In the genomic region with DNA sequence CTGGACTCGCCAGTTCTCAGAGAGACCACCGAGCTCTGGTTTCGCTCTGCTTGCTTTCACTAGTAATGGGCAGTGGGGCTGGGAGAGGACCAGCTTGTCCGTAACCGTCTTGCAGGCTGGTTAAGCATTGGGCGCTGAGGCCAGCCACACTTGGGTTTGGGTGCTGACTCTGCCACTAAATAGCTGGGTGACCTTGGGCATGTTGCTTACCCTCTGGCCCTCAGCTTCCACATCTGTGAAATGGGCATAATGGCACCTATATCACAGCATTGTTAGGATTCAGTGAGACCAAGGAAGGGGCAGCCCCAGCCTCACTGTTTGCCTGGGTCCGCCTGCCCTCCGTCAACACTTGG, we compare ENCODE assay signal across 22 cellular contexts. TPM values are rescaled to one million over a fixed set of nuclear protein-coding genes. Genes with fewer than 3 reads are reported as not detected.
DNase-seq lines count a peak whose midpoint lies in the region; ATAC-seq, FAIRE-seq and TF ChIP-seq lines count a peak whose summit lies in the region.
"Had no signal": no experiment of that assay in that cellular context is flagged by ENCODE, and none has a peak within 500 bp of the region (broad histone marks: within the 10 kb centered on the region; RNA-seq: fewer than 3 reads in every experiment).

No MANE protein-coding gene starts in this region.

- no peak for ATAC-seq in HepG2
- no peak for ATAC-seq in right lobe of liver
- ATAC-seq in HG03439 (IDR thresholded peaks at IDR 0.05; ENCODE audit: unreplicated experiment) = no peak
- no peak for ATAC-seq in GM21423 (IDR thresholded peaks at IDR 0.05; ENCODE audit: unreplicated experiment)
- ATAC-seq: GM12878 had no signal

- no TSS peak for BruUV-seq in HepG2 (replicated peaks; lab: Mats Ljungman, UMichigan)

- TF ChIP-seq RAD21 in HepG2 (CRISPR knock-in tag; IDR thresholded peaks at IDR 0.05) = no peak

- H3K79me1 ChIP-seq in mesenchymal stem cell (replicated peaks; ENCODE audit: low read length, poor library complexity, severe bottlenecking) = peaks cover 20% of the 10 kb centered on the region

- peak overlapping the region; percentile 89 for H4K91ac ChIP-seq in mesenchymal stem cell (ENCODE audit: low read length)

- peak overlapping the region; percentile 81 for H2AK5ac ChIP-seq in mesenchymal stem cell (ENCODE audit: low read length, severe bottlenecking)

- intact Hi-C loops in HepG2 (cut with micrococcal nuclease; ENCODE audit: unreplicated experiment) = no loop called here
- intact Hi-C loops in right lobe of liver (cut with DNase I) = no loop called here

- no peak overlapping the region for H3K9ac ChIP-seq in HepG2 (ENCODE audit: insufficient read depth, low read depth, low read length)
- peak overlapping the region; percentile 71 for H3K9ac ChIP-seq in mesenchymal stem cell (ENCODE audit: low read length)

- no peak overlapping the region for H2BK5ac ChIP-seq in mesenchymal stem cell (ENCODE audit: low read depth, low read length, poor library complexity, severe bottlenecking)

- CTCF ChIA-PET in HepG2 (lab: Yijun Ruan, JAX; ENCODE audit: low intra/inter-chr PET ratio, low total read pairs) = no interaction called here

- no peak overlapping the region for H3K4ac ChIP-seq in mesenchymal stem cell (ENCODE audit: low read depth in 1 of 2, low read length in 2 of 2)

- H3K27ac ChIP-seq in HepG2 (ENCODE audit: extremely low read length, insufficient read depth, low read length) = no peak overlapping the region
- H3K27ac ChIP-seq in right lobe of liver = no peak overlapping the region
- no peak overlapping the region for H3K27ac ChIP-seq in mesenchymal stem cell (ENCODE audit: low read length, poor library complexity, severe bottlenecking)

- H3K9me3 ChIP-seq in HepG2 (ENCODE audit: low read length) (no peaks in the 10 kb centered on the region), right lobe of liver (no peaks in the 10 kb centered on the region), mesenchymal stem cell (ENCODE audit: control insufficient read depth, low read length) (peaks cover 6% of the 10 kb centered on the region)
- H3K9me3 ChIP-seq: MG63 had no signal

- H2BK12ac ChIP-seq in mesenchymal stem cell (ENCODE audit: low read length in 2 of 2) = peak overlapping the region; percentile 0 to 2

- H4K20me1 ChIP-seq in HepG2 (ENCODE audit: insufficient read depth, low read length) = no peaks in the 10 kb centered on the region

- WGBS in HepG2 (ENCODE audit: low lambda C conversion rate) = 90% methylated on average over 5 of the region's 8 CpGs
- no CpG with 5 or more reads among the region's 8 CpGs for WGBS in right lobe of liver (ENCODE audit: insufficient coverage, low coverage, low lambda C conversion rate, missing lambda C conversion rate)
- 92% methylated on average over 8 of the region's 8 CpGs for WGBS in mesenchymal stem cell

- no peak for TF ChIP-seq EP300 in HepG2 (IDR thresholded peaks at IDR 0.05; ENCODE audit: low read depth in 2 of 2, low read length in 2 of 2)
- no peak for TF ChIP-seq EP300 in HepG2 (CRISPR knock-in tag; IDR thresholded peaks at IDR 0.05; ENCODE audit: borderline replicate concordance)

- no peak overlapping the region for H3K23ac ChIP-seq in mesenchymal stem cell (ENCODE audit: low read length in 2 of 2)

- no peak overlapping the region for H2BK15ac ChIP-seq in mesenchymal stem cell (ENCODE audit: low read depth, poor library complexity, severe bottlenecking)

- TF ChIP-seq CTCF in HepG2 (CRISPR knock-in tag; IDR thresholded peaks at IDR 0.05) = no peak
- no peak for TF ChIP-seq CTCF in right lobe of liver (IDR thresholded peaks at IDR 0.05)
- TF ChIP-seq CTCF in bronchial epithelial cell (IDR thresholded peaks at IDR 0.05; ENCODE audit: insufficient read depth, low read length, severe bottlenecking) = no peak

- peak overlapping the region in 1 of 2 experiments; percentile 58 for H3K18ac ChIP-seq in mesenchymal stem cell (ENCODE audit: low read depth in 1 of 2, low read length in 2 of 2)

- H2AFZ ChIP-seq in HepG2 (ENCODE audit: low read length) = no peak overlapping the region
- H2AFZ ChIP-seq in mesenchymal stem cell (ENCODE audit: low read depth, low read length) = no peak overlapping the region
- H2AFZ ChIP-seq: PC-9 had no signal

- H3K27me3 ChIP-seq in HepG2 (ENCODE audit: control insufficient read depth in 1 of 2, insufficient read depth in 2 of 2, low read length in 2 of 2) = no peaks in the 10 kb centered on the region
- no peaks in the 10 kb centered on the region for H3K27me3 ChIP-seq in right lobe of liver
- no peaks in the 10 kb centered on the region for H3K27me3 ChIP-seq in bronchial epithelial cell (ENCODE audit: control insufficient read depth, insufficient read depth, low read length)
- no peaks in the 10 kb centered on the region for H3K27me3 ChIP-seq in mesenchymal stem cell (ENCODE audit: control insufficient read depth in 1 of 2, insufficient read depth in 1 of 2, low read length in 2 of 2)
- H3K27me3 ChIP-seq: MG63 had no signal

- H4K8ac ChIP-seq in mesenchymal stem cell (ENCODE audit: low read length) = peak overlapping the region; percentile 86

- no peak for FAIRE-seq in HepG2 (lab: Jason Lieb, UNC)
- FAIRE-seq in bronchial epithelial cell (lab: Jason Lieb, UNC) = peak; percentile 62
- FAIRE-seq: GM12878 had no signal

- POLR2A ChIA-PET in HepG2 (lab: Yijun Ruan, JAX) = no interaction called here

- peak overlapping the region; percentile 4 for H2BK120ac ChIP-seq in mesenchymal stem cell (ENCODE audit: low read depth, low read length)

- no peak for DNase-seq in HepG2 (ENCODE audit: low spot score)
- no peak for DNase-seq in right lobe of liver
- no peak for DNase-seq in bronchial epithelial cell (ENCODE audit: low read depth)
- no peak for DNase-seq in mesenchymal stem cell
- DNase-seq in NCI-H2171 (lab: John Stamatoyannopoulos, UW) = no peak
- no peak for DNase-seq in COLO668 (lab: John Stamatoyannopoulos, UW; ENCODE audit: unreplicated experiment)
- DNase-seq: CD4-positive, alpha-beta T cell; GF-D8; GOT3; Karpas-422; NCI-H1048; NCI-H1436; NCI-H1930; NCI-H345; NCI-H526 had no signal

- no peaks in the 10 kb centered on the region for H3K79me2 ChIP-seq in HepG2 (ENCODE audit: insufficient read depth, low read length)

- in situ Hi-C loops in HepG2 (cut with HindIII; ENCODE audit: extremely low pct_ligation_motif_present, low pct_unique_long_range_greater_than_20kb) = no loop called here

- no peaks in the 10 kb centered on the region for H3K4me1 ChIP-seq in HepG2 (ENCODE audit: insufficient read depth, low read length)
- no peaks in the 10 kb centered on the region for H3K4me1 ChIP-seq in right lobe of liver
- peaks cover 57% of the 10 kb centered on the region for H3K4me1 ChIP-seq in mesenchymal stem cell (ENCODE audit: control insufficient read depth, insufficient read depth, low read depth, low read length)

- H3K14ac ChIP-seq in mesenchymal stem cell (ENCODE audit: low read length in 2 of 2) = no peak overlapping the region

- peaks cover 13 to 21% of the 10 kb centered on the region in 2 experiments; a peak in 3 of 5 replicates for H3K36me3 ChIP-seq in HepG2 (replicated peaks in 1 of 2; ENCODE audit: control insufficient read depth in 1 of 2, insufficient read depth in 2 of 2, low read length in 2 of 2)
- H3K36me3 ChIP-seq in right lobe of liver = no peaks in the 10 kb centered on the region
- peaks cover 25% of the 10 kb centered on the region for H3K36me3 ChIP-seq in bronchial epithelial cell (ENCODE audit: control insufficient read depth, insufficient read depth, low read length)
- peaks cover 69 to 86% of the 10 kb centered on the region in 2 experiments for H3K36me3 ChIP-seq in mesenchymal stem cell (ENCODE audit: control insufficient read depth in 1 of 2, insufficient read depth in 2 of 2, low read depth in 1 of 2, low read length in 2 of 2)
- H3K36me3 ChIP-seq: MG63 had no signal

- H3K4me3 ChIP-seq in HepG2 (replicated peaks in 1 of 3; ENCODE audit: insufficient read depth in 1 of 3, low read depth in 2 of 3, low read length in 3 of 3) (no peak overlapping the region), right lobe of liver (no peak overlapping the region), bronchial epithelial cell (ENCODE audit: low read depth, low read length) (no peak overlapping the region), mesenchymal stem cell (ENCODE audit: insufficient read depth in 1 of 2, low read depth in 1 of 2, low read length in 2 of 2) (no peak overlapping the region)
- H3K4me3 ChIP-seq: GM12878, MG63, PC-9 had no signal

- TF ChIP-seq POLR2A in HepG2 (IDR thresholded peaks at IDR 0.05; ENCODE audit: insufficient read depth in 1 of 2, low read depth in 2 of 2, low read length in 2 of 2) = no peak
- no peak for TF ChIP-seq POLR2A in right lobe of liver (IDR thresholded peaks at IDR 0.05)

- H3K4me2 ChIP-seq in HepG2 (ENCODE audit: low read depth, low read length) (no peak overlapping the region), mesenchymal stem cell (ENCODE audit: low read length, poor library complexity, severe bottlenecking) (no peak overlapping the region)

RNA-seq across cellular contexts. Expression of gene EVC, which starts 43.5 kb away (rescaled TPM):
- total RNA-seq in HepG2 (2016; rRNA removed; fragmentation: Illumina TruSeq; extraction: Trizol) = 2.8 and 4.9 TPM in 2 replicates
- 1.3 and 1.5 TPM in 2 replicates for total RNA-seq in HepG2 (2016; cell fraction: cytosol; rRNA removed; fragmentation: Illumina TruSeq; extraction: Trizol; ENCODE audit: low read depth)
- total RNA-seq in HepG2 (2016; cell fraction: insoluble cytoplasmic fraction; rRNA removed; fragmentation: Illumina TruSeq; extraction: Trizol) = 2.3 and 4.9 TPM in 2 replicates
- 3.0 and 3.1 TPM in 2 replicates for total RNA-seq in HepG2 (2016; cell fraction: membrane; rRNA removed; fragmentation: Illumina TruSeq; extraction: Trizol)
- 8.1 and 10.9 TPM in 2 replicates for total RNA-seq in HepG2 (2016; cell fraction: nucleus; rRNA removed; fragmentation: Illumina TruSeq; extraction: Trizol)
- 3.1 and 3.5 TPM in 2 replicates for polyA plus RNA-seq in HepG2 (2011; rRNA removed)
- polyA plus RNA-seq in HepG2 (2011; cell fraction: cytosol; rRNA removed) = 1.7 and 2.1 TPM in 2 replicates
- polyA plus RNA-seq in HepG2 (2011; cell fraction: nucleus; rRNA removed) = 17.7 and 18.7 TPM in 2 replicates
- polyA plus RNA-seq in HepG2 (2012) = 2.0 and 3.0 TPM in 2 replicates
- polyA plus RNA-seq in HepG2 (2016; cell fraction: cytosol; fragmentation: Illumina TruSeq; extraction: Trizol; ENCODE audit: low read depth) = 0.61 and 0.63 TPM in 2 replicates
- 1.6 and 2.2 TPM in 2 replicates for polyA plus RNA-seq in HepG2 (2016; cell fraction: insoluble cytoplasmic fraction; fragmentation: Illumina TruSeq; extraction: Trizol; ENCODE audit: low read depth)
- 1.1 and 1.2 TPM in 2 replicates for polyA plus RNA-seq in HepG2 (2016; cell fraction: membrane; fragmentation: Illumina TruSeq; extraction: Trizol; ENCODE audit: low read depth)
- 8.1 and 10.6 TPM in 2 replicates for polyA plus RNA-seq in HepG2 (2016; cell fraction: nucleus; fragmentation: Illumina TruSeq; extraction: Trizol; ENCODE audit: insufficient read depth, low read depth)
- polyA minus RNA-seq in HepG2 (2011; rRNA and poly(A)+ RNA removed; ENCODE audit: low replicate concordance) = 1.2 and 6.0 TPM in 2 replicates
- polyA minus RNA-seq in HepG2 (2011; cell fraction: cytosol; rRNA and poly(A)+ RNA removed) = 2.5 and 3.3 TPM in 2 replicates
- 15.0 and 17.3 TPM in 2 replicates for polyA minus RNA-seq in HepG2 (2011; cell fraction: nucleus; rRNA and poly(A)+ RNA removed)
- total RNA-seq in right lobe of liver = 1 to 10 TPM; 2.6 to 6.5 (median 3.2) TPM
- total RNA-seq in bronchial epithelial cell = 9.5 and 12.9 TPM in 2 replicates
- 14.1 TPM for polyA plus RNA-seq in mesenchymal stem cell (2013, experiment 1 of 2)
- polyA plus RNA-seq in mesenchymal stem cell (2013, experiment 2 of 2) = 13.4 TPM
- total RNA-seq: HT-29 had no signal

RNA-seq across cellular contexts. Expression of gene EVC2, which starts 46.1 kb away (rescaled TPM):
- total RNA-seq in HepG2 (2016; rRNA removed; fragmentation: Illumina TruSeq; extraction: Trizol) (not detected in 2 replicates), right lobe of liver (under 1 TPM; 0.24 to 0.93 (median 0.53) TPM), bronchial epithelial cell (8.2 and 9.5 TPM in 2 replicates)
- not detected in 2 replicates for total RNA-seq in HepG2 (2016; cell fraction: cytosol; rRNA removed; fragmentation: Illumina TruSeq; extraction: Trizol; ENCODE audit: low read depth)
- not detected in 2 replicates for total RNA-seq in HepG2 (2016; cell fraction: insoluble cytoplasmic fraction; rRNA removed; fragmentation: Illumina TruSeq; extraction: Trizol)
- total RNA-seq in HepG2 (2016; cell fraction: membrane; rRNA removed; fragmentation: Illumina TruSeq; extraction: Trizol) = not detected in 2 replicates
- total RNA-seq in HepG2 (2016; cell fraction: nucleus; rRNA removed; fragmentation: Illumina TruSeq; extraction: Trizol) = not detected in 2 replicates
- polyA plus RNA-seq in HepG2 (2011; rRNA removed) = not detected in 2 replicates
- not detected in 2 replicates for polyA plus RNA-seq in HepG2 (2011; cell fraction: cytosol; rRNA removed)
- not detected in 2 replicates for polyA plus RNA-seq in HepG2 (2011; cell fraction: nucleus; rRNA removed)
- not detected in 2 replicates for polyA plus RNA-seq in HepG2 (2012)
- polyA plus RNA-seq in HepG2 (2016; cell fraction: cytosol; fragmentation: Illumina TruSeq; extraction: Trizol; ENCODE audit: low read depth) = not detected in 2 replicates
- not detected in 2 replicates for polyA plus RNA-seq in HepG2 (2016; cell fraction: insoluble cytoplasmic fraction; fragmentation: Illumina TruSeq; extraction: Trizol; ENCODE audit: low read depth)
- not detected in 2 replicates for polyA plus RNA-seq in HepG2 (2016; cell fraction: membrane; fragmentation: Illumina TruSeq; extraction: Trizol; ENCODE audit: low read depth)
- polyA plus RNA-seq in HepG2 (2016; cell fraction: nucleus; fragmentation: Illumina TruSeq; extraction: Trizol; ENCODE audit: insufficient read depth, low read depth) = not detected in 2 replicates
- polyA minus RNA-seq in HepG2 (2011; rRNA and poly(A)+ RNA removed; ENCODE audit: low replicate concordance) = not detected in 2 replicates
- polyA minus RNA-seq in HepG2 (2011; cell fraction: cytosol; rRNA and poly(A)+ RNA removed) = not detected in 2 replicates
- polyA minus RNA-seq in HepG2 (2011; cell fraction: nucleus; rRNA and poly(A)+ RNA removed) = not detected in 2 replicates
- polyA plus RNA-seq in mesenchymal stem cell (2013, experiment 1 of 2) = 2.5 TPM
- polyA plus RNA-seq in mesenchymal stem cell (2013, experiment 2 of 2) = 2.3 TPM
- total RNA-seq: A172, HT-29 had no signal
